7 cellular contexts compared by ENCODE assay signal in genomic region chr3:4332111-4332510, GRCh38.
"Had no signal": no experiment of that assay in that cellular context is flagged by ENCODE, and none has a peak within 500 bp of the region (broad histone marks: within the 10 kb centered on the region; RNA-seq: fewer than 3 reads in every experiment).

No MANE protein-coding gene starts in this region.

- H2AFZ ChIP-seq: GM23248 had no signal

- H3K9ac ChIP-seq: GM23248 had no signal

- H3K27ac ChIP-seq: GM23248 had no signal

- H3K4me3 ChIP-seq: GM23248 had no signal

- DNase-seq: GM23248, H9, HCEC 1CT, KG1 had no signal

- FAIRE-seq: H1, H54, HTR-8/SVneo had no signal
